In the genomic region with DNA sequence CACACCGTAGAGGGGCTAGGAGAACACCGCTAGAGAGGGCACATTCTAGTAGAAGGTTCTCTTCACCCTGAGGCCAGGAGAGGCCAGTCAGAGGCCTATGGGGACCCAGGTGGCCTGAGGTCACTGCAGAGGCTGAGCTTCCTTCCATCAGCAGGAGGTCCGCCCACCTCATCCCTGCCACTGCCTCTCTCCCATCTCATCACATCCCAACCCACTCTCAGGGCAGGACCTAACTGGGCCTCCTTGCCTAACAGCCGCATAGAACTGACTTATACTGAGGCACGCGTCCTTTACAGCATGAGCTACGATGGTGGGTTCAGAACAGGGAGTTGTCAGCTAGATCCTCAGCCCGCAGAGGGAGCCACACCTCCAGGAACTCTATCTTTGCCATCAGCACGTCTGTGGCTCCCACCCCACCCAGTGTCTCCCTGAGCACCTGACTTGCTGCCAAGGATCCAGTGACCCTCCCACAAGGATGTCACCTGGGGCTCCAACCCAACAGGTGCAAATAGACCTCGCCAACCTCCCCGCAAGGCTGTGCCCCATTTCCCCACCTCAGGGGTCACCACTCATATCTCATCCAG, we compare ENCODE assay signal across 7 cellular contexts. TPM values are rescaled to one million over a fixed set of nuclear protein-coding genes. Genes with fewer than 3 reads are reported as not detected.
"Had no signal": no experiment of that assay in that cellular context is flagged by ENCODE, and none has a peak within 500 bp of the region (broad histone marks: within the 10 kb centered on the region; RNA-seq: fewer than 3 reads in every experiment).

No MANE protein-coding gene starts in this region.

RNA-seq across cellular contexts. Expression of a gene that starts 33.3 kb away (rescaled TPM):
- total RNA-seq: LHCN-M2, MCF 10A, PC-9, Peyer's patch, Right ventricle myocardium superior, RPMI7951, T-helper 17 cell had no signal
